23 cellular contexts compared by ENCODE assay signal in the genomic region with DNA sequence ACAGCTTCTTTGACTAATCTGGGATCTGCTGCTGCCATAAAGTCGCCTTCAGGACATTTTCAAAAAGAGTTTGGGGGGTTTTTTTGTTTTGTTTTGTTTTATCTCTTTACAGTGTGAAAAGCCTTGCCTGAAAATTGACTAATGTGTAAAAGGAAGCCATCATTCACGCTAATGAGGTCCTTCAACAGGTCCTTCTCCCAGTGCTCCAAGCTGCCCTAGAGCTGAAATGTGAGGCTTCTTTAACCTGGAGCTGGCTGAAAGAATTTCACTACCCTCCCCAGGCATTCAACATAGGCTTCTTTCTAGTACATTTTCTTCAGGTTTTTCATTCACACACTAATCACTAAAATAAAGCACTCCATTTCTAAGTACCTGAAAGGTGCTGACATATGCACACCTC.
DNase-seq lines count a peak whose midpoint lies in the region; TF ChIP-seq lines count a peak whose summit lies in the region.
"Had no signal": no experiment of that assay in that cellular context is flagged by ENCODE, and none has a peak within 500 bp of the region (broad histone marks: within the 10 kb centered on the region; RNA-seq: fewer than 3 reads in every experiment).

No MANE protein-coding gene starts in this region.

- POLR2A ChIA-PET in PC-9 (lab: Charles Lee; ENCODE audit: unreplicated experiment) (no interaction called here), A673 (lab: Charles Lee; ENCODE audit: low non-redundant PET) (no interaction called here)

- CTCF ChIA-PET in PC-9 (lab: Charles Lee) (no interaction called here), A673 (lab: Charles Lee) (no interaction called here)

- no peaks in the 10 kb centered on the region for H3K9me2 ChIP-seq in PC-9 (ENCODE audit: insufficient read depth)
- H3K9me2 ChIP-seq: SK-N-SH had no signal

- BruUV-seq in PC-9 (replicated peaks; lab: Mats Ljungman, UMichigan): no TSS peak
- BruUV-seq in A673 (replicated peaks; lab: Mats Ljungman, UMichigan): no TSS peak

- H4K20me1 ChIP-seq in PC-9 (ENCODE audit: insufficient read depth): no peaks in the 10 kb centered on the region

- H3K4me3 ChIP-seq in PC-9 (no peak overlapping the region), A673 (ENCODE audit: low read depth, low read length, poor library complexity, severe bottlenecking) (no peak overlapping the region)
- H3K4me3 ChIP-seq: GM23338 had no signal

- H3K36me3 ChIP-seq in PC-9 (ENCODE audit: low read depth): no peaks in the 10 kb centered on the region
- H3K36me3 ChIP-seq in A673 (ENCODE audit: insufficient read depth, low read length, poor library complexity, severe bottlenecking): no peaks in the 10 kb centered on the region

- DNase-seq in NCI-H510A treated with DMSO at 0.1 percent for 48 hours (lab: John Stamatoyannopoulos, UW) (peak; percentile 7), NCI-H510A (lab: John Stamatoyannopoulos, UW) (no peak), NCI-H2029 treated with DMSO at 0.1 percent for 48 hours (lab: John Stamatoyannopoulos, UW) (peak; percentile 64), PC-9 (no peak), nephron progenitor cell (no peak), A673 (ENCODE audit: low spot score) (no peak), AG08396 (ENCODE audit: low spot score) (no peak), NCI-H69 (lab: John Stamatoyannopoulos, UW) (no peak)
- DNase-seq: C1 segment of cervical spinal cord; CD4-positive, alpha-beta memory T cell; COR-L47; DMS53; H9; KG1; MM.1S; NCI-H1694; NCI-H2081 treated with DMSO at 0.1 percent for 48 hours; NCI-H524; NCI-H82; SK-N-SH; SW 1271 had no signal

- H3K27me3 Mint-ChIP-seq in nephron progenitor cell (ENCODE audit: low read depth, poor library complexity): peaks cover 5% of the 10 kb centered on the region

- no peak overlapping the region for H3K4me2 ChIP-seq in PC-9
- H3K4me2 ChIP-seq: GM23338, SK-N-SH had no signal

- H3K27ac Mint-ChIP-seq in nephron progenitor cell: peak overlapping the region; percentile 34
- H3K27ac Mint-ChIP-seq: CD4-positive, alpha-beta memory T cell; GM23338; H9; T-helper 1 cell treated with Interleukin-12 subunit alpha and Interleukin-12 subunit beta and Interleukin-4 antibody, amounts not matched to agents 30 μg/mL and 1 μg/mL, for 36 hours had no signal

- H3K9me3 Mint-ChIP-seq in nephron progenitor cell: no peaks in the 10 kb centered on the region
- H3K9me3 Mint-ChIP-seq: CD4-positive, alpha-beta memory T cell; GM23338; H9 had no signal

- no peak overlapping the region for H3K27ac ChIP-seq in PC-9
- H3K27ac ChIP-seq in A673 (ENCODE audit: low read depth, low read length, poor library complexity, severe bottlenecking): no peak overlapping the region

- peak overlapping the region; percentile 4 for H3K4me3 Mint-ChIP-seq in nephron progenitor cell
- H3K4me3 Mint-ChIP-seq: CD4-positive, alpha-beta memory T cell; GM23338; H9; T-helper 1 cell treated with Interleukin-12 subunit alpha and Interleukin-12 subunit beta and Interleukin-4 antibody, amounts not matched to agents 30 μg/mL and 1 μg/mL, for 36 hours had no signal

- H3K9me3 ChIP-seq in PC-9 (ENCODE audit: insufficient read depth, low read depth) (no peaks in the 10 kb centered on the region), A673 (ENCODE audit: low read depth, low read length, poor library complexity, severe bottlenecking) (no peaks in the 10 kb centered on the region)
- H3K9me3 ChIP-seq: SK-N-SH had no signal

- intact Hi-C loops in PC-9 (cut with micrococcal nuclease; ENCODE audit: unreplicated experiment) (no loop called here), A673 (cut with micrococcal nuclease; ENCODE audit: unreplicated experiment) (no loop called here)

- H3K4me1 ChIP-seq in PC-9 (replicated peaks; ENCODE audit: insufficient read depth) (no peaks in the 10 kb centered on the region), A673 (ENCODE audit: insufficient read depth, low read length, poor library complexity, severe bottlenecking) (no peaks in the 10 kb centered on the region)

- H3K4me1 Mint-ChIP-seq in nephron progenitor cell: peaks cover 27% of the 10 kb centered on the region
- H3K4me1 Mint-ChIP-seq: GM23338 had no signal

- no peaks in the 10 kb centered on the region for H3F3A ChIP-seq in PC-9 (ENCODE audit: insufficient read depth, low read depth)

- H3K27me3 ChIP-seq in PC-9 (ENCODE audit: insufficient read depth, low read depth): no peaks in the 10 kb centered on the region
- peaks cover 41% of the 10 kb centered on the region for H3K27me3 ChIP-seq in A673 (replicated peaks; ENCODE audit: insufficient read depth, low read depth, low read length, poor library complexity)

- TF ChIP-seq CTCF in PC-9 (conservative IDR thresholded peaks at IDR 0.05): no peak
- no peak for TF ChIP-seq CTCF in nephron progenitor cell (IDR thresholded peaks at IDR 0.05)
- no peak for TF ChIP-seq CTCF in A673 (conservative IDR thresholded peaks at IDR 0.05; ENCODE audit: low read depth, low read length)

- no peaks in the 10 kb centered on the region for H3K79me2 ChIP-seq in PC-9 (ENCODE audit: low read depth)

- H2AFZ ChIP-seq in PC-9: 0 out of 2 replicates have a peak overlapping the region, but pooled peaks have one; percentile 13
- H2AFZ ChIP-seq: GM23338 had no signal

- no peaks in the 10 kb centered on the region for H3K36me3 Mint-ChIP-seq in nephron progenitor cell (ENCODE audit: low read depth)
- H3K36me3 Mint-ChIP-seq: CD4-positive, alpha-beta memory T cell had no signal

Comparison
In these comparisons a context has a peak if more than half of its experiments do, and no peak if none do; other contexts are left out.
1. DNase-seq: peak in NCI-H510A treated with DMSO at 0.1 percent for 48 hours (single experiment) and NCI-H2029 treated with DMSO at 0.1 percent for 48 hours (single experiment); none in NCI-H510A (single experiment), PC-9 (0 of 2), nephron progenitor cell (single experiment), A673 (single experiment), AG08396 (single experiment) and NCI-H69 (single experiment).